In genomic region chr1:178464566-178464965, GRCh38 we compare ENCODE assay signal across 31 cellular contexts. TPM values are rescaled to one million over a fixed set of nuclear protein-coding genes. Genes with fewer than 3 reads are reported as not detected.
"Had no signal": no experiment of that assay in that cellular context is flagged by ENCODE, and none has a peak within 500 bp of the region (broad histone marks: within the 10 kb centered on the region; RNA-seq: fewer than 3 reads in every experiment).

No MANE protein-coding gene starts in this region.

- H3K4me1 Mint-ChIP-seq: activated CD8-positive, alpha-beta memory T cell treated with anti-CD3 and anti-CD28 coated beads, Interleukin-2, amount 10 ng/mL, durations not matched to agents 7 days and 5 days; activated naive CD8-positive, alpha-beta T cell treated with anti-CD3 and anti-CD28 coated beads, Interleukin-2, amount 50 U/mL, for 24 hours had no signal

- H3K9me3 ChIP-seq: MG63 had no signal

- H3K27ac Mint-ChIP-seq: activated CD8-positive, alpha-beta memory T cell treated with anti-CD3 and anti-CD28 coated beads, Interleukin-2, amount 10 ng/mL, durations not matched to agents 7 days and 5 days; activated naive CD4-positive, alpha-beta T cell treated with anti-CD3 and anti-CD28 coated beads, Interleukin-2, amount 50 U/mL, for 72 hours; activated naive CD8-positive, alpha-beta T cell treated with anti-CD3 and anti-CD28 coated beads, Interleukin-2, amount 50 U/mL, for 24 hours; activated T-cell treated with anti-CD3 and anti-CD28 coated beads, Interleukin-2, amount 50 U/mL, for 24 hours; activated T-helper 1 cell treated with anti-CD3 and anti-CD28 coated beads, Interleukin-12 subunit alpha, Interleukin-12 subunit beta, Interleukin-2, Interleukin-4 antibody, amounts not matched to agents 30 ng/mL and 10 ng/mL and 1 ng/mL, durations not matched to agents 14 hours and 24 hours and 36 hours; T-helper 1 cell treated with Interleukin-12 subunit alpha and Interleukin-12 subunit beta and Interleukin-4 antibody, amounts not matched to agents 30 μg/mL and 1 μg/mL, for 36 hours; WTC11 had no signal

- DNase-seq: activated CD4-positive, alpha-beta T cell treated with anti-CD3 and anti-CD28 coated beads for 48 hours; activated CD4-positive, alpha-beta T cell treated with anti-CD3 and anti-CD28 coated beads, Interleukin-2, amount 50 U/mL, for 48 hours; activated CD4-positive, CD25-positive, alpha-beta regulatory T cell treated with anti-CD3 and anti-CD28 coated beads, Interleukin-2, amount 50 U/mL, for 72 hours; activated CD8-positive, alpha-beta memory T cell treated with anti-CD3 and anti-CD28 coated beads, Interleukin-2, amount 10 ng/mL, durations not matched to agents 7 days and 5 days; activated effector memory CD4-positive, alpha-beta T cell treated with Interleukin-2 at 50 U/mL for 16 hours; activated naive CD4-positive, alpha-beta T cell; activated naive CD8-positive, alpha-beta T cell treated with anti-CD3 and anti-CD28 coated beads, Interleukin-2, amount 50 U/mL, for 24 hours; activated T-cell treated with anti-CD3 and anti-CD28 coated beads, Interleukin-2, amount 50 U/mL, for 24 hours; amygdala; KG1; MG63; MV-4-11; NCI-H1092 treated with DMSO at 0.1 percent for 48 hours; NCI-H1417 treated with DMSO at 0.1 percent for 48 hours; NCI-H1694 treated with DMSO at 0.1 percent for 48 hours; NCI-H2029 treated with DMSO at 0.1 percent for 48 hours; NCI-H345; NCI-H510A; NCI-H69; SHP77 treated with DMSO at 0.1 percent for 48 hours had no signal

- H3K27ac ChIP-seq: cardiac muscle cell had no signal

- H3K27me3 ChIP-seq: cardiac muscle cell, MG63 had no signal

- ATAC-seq: activated CD8-positive, alpha-beta memory T cell treated with anti-CD3 and anti-CD28 coated beads, Interleukin-2, amount 10 ng/mL, durations not matched to agents 7 days and 5 days; activated naive CD4-positive, alpha-beta T cell treated with anti-CD3 and anti-CD28 coated beads, Interleukin-2, amount 50 U/mL, for 72 hours; activated naive CD8-positive, alpha-beta T cell treated with anti-CD3 and anti-CD28 coated beads, Interleukin-2, amount 50 U/mL, for 24 hours; WTC11 had no signal

- H3K36me3 Mint-ChIP-seq: activated CD8-positive, alpha-beta memory T cell treated with anti-CD3 and anti-CD28 coated beads, Interleukin-2, amount 10 ng/mL, durations not matched to agents 7 days and 5 days; activated naive CD4-positive, alpha-beta T cell treated with anti-CD3 and anti-CD28 coated beads, Interleukin-2, amount 50 U/mL, for 72 hours had no signal

- H3K27me3 Mint-ChIP-seq: brain had no signal

- H3K4me3 Mint-ChIP-seq: activated CD8-positive, alpha-beta memory T cell treated with anti-CD3 and anti-CD28 coated beads, Interleukin-2, amount 10 ng/mL, durations not matched to agents 7 days and 5 days; activated naive CD8-positive, alpha-beta T cell treated with anti-CD3 and anti-CD28 coated beads, Interleukin-2, amount 50 U/mL, for 24 hours; activated T-cell treated with anti-CD3 and anti-CD28 coated beads, Interleukin-2, amount 50 U/mL, for 24 hours; activated T-helper 1 cell treated with anti-CD3 and anti-CD28 coated beads, Interleukin-12 subunit alpha, Interleukin-12 subunit beta, Interleukin-2, Interleukin-4 antibody, amounts not matched to agents 30 ng/mL and 10 ng/mL and 1 ng/mL, durations not matched to agents 14 hours and 24 hours and 36 hours; brain; T-helper 1 cell treated with Interleukin-12 subunit alpha and Interleukin-12 subunit beta and Interleukin-4 antibody, amounts not matched to agents 30 μg/mL and 1 μg/mL, for 36 hours; WTC11 had no signal

- FAIRE-seq: astrocyte, RCC 7860 had no signal

- H3K4me3 ChIP-seq: cardiac muscle cell, MG63 had no signal

- H3K9me3 Mint-ChIP-seq: activated naive CD4-positive, alpha-beta T cell treated with anti-CD3 and anti-CD28 coated beads, Interleukin-2, amount 50 U/mL, for 72 hours; activated naive CD8-positive, alpha-beta T cell treated with anti-CD3 and anti-CD28 coated beads, Interleukin-2, amount 50 U/mL, for 24 hours; activated T-cell treated with anti-CD3 and anti-CD28 coated beads, Interleukin-2, amount 50 U/mL, for 24 hours; activated T-helper 1 cell treated with anti-CD3 and anti-CD28 coated beads, Interleukin-12 subunit alpha, Interleukin-12 subunit beta, Interleukin-2, Interleukin-4 antibody, amounts not matched to agents 30 ng/mL and 10 ng/mL and 1 ng/mL, durations not matched to agents 14 hours and 24 hours and 36 hours; brain; T-helper 1 cell treated with Interleukin-12 subunit alpha and Interleukin-12 subunit beta and Interleukin-4 antibody, amounts not matched to agents 30 μg/mL and 1 μg/mL, for 36 hours; WTC11 had no signal

RNA-seq across cellular contexts. Expression of gene CLEC20A, which starts 32.2 kb away (rescaled TPM):
- total RNA-seq: activated CD8-positive, alpha-beta memory T cell treated with anti-CD3 and anti-CD28 coated beads, Interleukin-2, amount 10 ng/mL, durations not matched to agents 7 days and 5 days; activated naive CD4-positive, alpha-beta T cell treated with anti-CD3 and anti-CD28 coated beads, Interleukin-2, amount 50 U/mL, for 72 hours; activated T-helper 1 cell treated with anti-CD3 and anti-CD28 coated beads, Interleukin-12 subunit alpha, Interleukin-12 subunit beta, Interleukin-2, Interleukin-4 antibody, amounts not matched to agents 30 ng/mL and 10 ng/mL and 1 ng/mL, durations not matched to agents 14 hours and 24 hours and 36 hours; astrocyte; cardiac muscle cell; LHCN-M2; PC-3; SK-MEL-5; WTC11 had no signal
- polyA plus RNA-seq: cardiac muscle cell had no signal

RNA-seq across cellular contexts. Expression of gene TEX35, which starts 48.3 kb away (rescaled TPM):
- total RNA-seq: activated CD8-positive, alpha-beta memory T cell treated with anti-CD3 and anti-CD28 coated beads, Interleukin-2, amount 10 ng/mL, durations not matched to agents 7 days and 5 days; activated naive CD4-positive, alpha-beta T cell treated with anti-CD3 and anti-CD28 coated beads, Interleukin-2, amount 50 U/mL, for 72 hours; activated T-helper 1 cell treated with anti-CD3 and anti-CD28 coated beads, Interleukin-12 subunit alpha, Interleukin-12 subunit beta, Interleukin-2, Interleukin-4 antibody, amounts not matched to agents 30 ng/mL and 10 ng/mL and 1 ng/mL, durations not matched to agents 14 hours and 24 hours and 36 hours; astrocyte; cardiac muscle cell; PC-3; SK-MEL-5; WTC11 had no signal
- polyA plus RNA-seq: cardiac muscle cell had no signal
